ENCODE assay signal across 19 cellular contexts in genomic region chr11:77884186-77884828, GRCh38.
DNase-seq lines count a peak whose midpoint lies in the region; ATAC-seq, FAIRE-seq and TF ChIP-seq lines count a peak whose summit lies in the region.
"Had no signal": no experiment of that assay in that cellular context is flagged by ENCODE, and none has a peak within 500 bp of the region (broad histone marks: within the 10 kb centered on the region; RNA-seq: fewer than 3 reads in every experiment).

No MANE protein-coding gene starts in this region.

- H2BK12ac ChIP-seq in trophoblast cell (ENCODE audit: low read length): no peak overlapping the region

- peak overlapping the region; percentile 63 for H3K27ac Mint-ChIP-seq in T-helper 17 cell
- H3K27ac Mint-ChIP-seq: activated naive CD4-positive, alpha-beta T cell treated with anti-CD3 and anti-CD28 coated beads, Interleukin-2, amount 10 ng/mL, durations not matched to agents 7 days and 5 days; CD4-positive, CD25-positive, alpha-beta regulatory T cell; neural progenitor cell had no signal

- H3K4ac ChIP-seq in trophoblast cell (ENCODE audit: low read depth, low read length): no peak overlapping the region

- WGBS in trophoblast cell (ENCODE audit: extremely low coverage, insufficient coverage, insufficient read length): no CpG with 5 or more reads among the region's 6 CpGs

- peak; percentile 69 for DNase-seq in GM04503 (ENCODE audit: low read depth)
- no peak for DNase-seq in T-helper 17 cell
- peak; percentile 77 to 92 for DNase-seq in fibroblast of lung (ENCODE audit: low read depth in 2 of 2)
- DNase-seq in trophoblast cell: peak; percentile 64 to 91
- no peak for DNase-seq in frontal cortex (ENCODE audit: low spot score in 2 of 2)
- DNase-seq in activated CD4-positive, alpha-beta T cell treated with anti-CD3 and anti-CD28 coated beads, Interleukin-2, amount 50 U/mL, for 48 hours: no peak
- DNase-seq in NCI-H2227 treated with DMSO at 0.1 percent for 48 hours (lab: John Stamatoyannopoulos, UW): no peak
- DNase-seq: activated CD8-positive, alpha-beta memory T cell treated with anti-CD3 and anti-CD28 coated beads, Interleukin-2, amount 50 U/mL, for 48 hours; activated naive CD4-positive, alpha-beta T cell treated with anti-CD3 and anti-CD28 coated beads, Interleukin-2, amount 10 ng/mL, durations not matched to agents 7 days and 5 days; CD4-positive, CD25-positive, alpha-beta regulatory T cell; DND-41; effector CD8-positive, alpha-beta T cell; gastrocnemius medialis; NCI-H1436 treated with DMSO at 0.1 percent for 48 hours; NK-92 treated with Interleukin-12 subunit alpha and Interleukin-12 subunit beta, amount 100 ng/mL, for 24 hours; stimulated activated CD4-positive, alpha-beta T cell treated with anti-CD3 and anti-CD28 coated beads, Interleukin-1b, Interleukin-23, amount 100 ng/mL, for 48 hours had no signal

- H3K79me1 ChIP-seq in trophoblast cell (ENCODE audit: low read length): no peaks in the 10 kb centered on the region

- no peak overlapping the region for H2AFZ ChIP-seq in fibroblast of lung (ENCODE audit: low read length)
- no peak overlapping the region for H2AFZ ChIP-seq in trophoblast cell (ENCODE audit: insufficient read depth, low read length, poor library complexity)
- H2AFZ ChIP-seq: neural progenitor cell had no signal

- H3K36me3 ChIP-seq in fibroblast of lung (ENCODE audit: control insufficient read depth, insufficient read depth, low read length) (peaks cover 2% of the 10 kb centered on the region), trophoblast cell (ENCODE audit: control insufficient read depth in 1 of 2, insufficient read depth in 2 of 2, low read length in 2 of 2) (peaks cover 10 to 24% of the 10 kb centered on the region in 2 experiments)
- H3K36me3 ChIP-seq: neural progenitor cell had no signal

- H3K4me3 ChIP-seq in fibroblast of lung (replicated peaks in 1 of 4; ENCODE audit: control extremely low read depth in 1 of 4, insufficient read depth in 1 of 4, low read depth in 3 of 4, low read length in 4 of 4) (no peak overlapping the region), trophoblast cell (ENCODE audit: low read depth, low read length) (no peak overlapping the region)
- H3K4me3 ChIP-seq: cardiac muscle cell, gastrocnemius medialis, neural progenitor cell, right atrium auricular region had no signal

- no peak overlapping the region for H4K12ac ChIP-seq in trophoblast cell (ENCODE audit: low read depth, low read length)

- H3K27me3 ChIP-seq in fibroblast of lung (ENCODE audit: control insufficient read depth, insufficient read depth, low read length) (no peaks in the 10 kb centered on the region), trophoblast cell (ENCODE audit: insufficient read depth, low read length) (no peaks in the 10 kb centered on the region)
- H3K27me3 ChIP-seq: cardiac muscle cell, gastrocnemius medialis, neural progenitor cell, right atrium auricular region had no signal

- ATAC-seq in T-helper 17 cell: no peak
- ATAC-seq: gastrocnemius medialis had no signal

- H4K8ac ChIP-seq in trophoblast cell (ENCODE audit: low read depth, low read length): no peak overlapping the region

- H3K4me2 ChIP-seq in fibroblast of lung (ENCODE audit: extremely low read depth, insufficient read depth, low read length) (no peak overlapping the region), trophoblast cell (ENCODE audit: low read length) (no peak overlapping the region)
- H3K4me2 ChIP-seq: neural progenitor cell had no signal

- H3K4me3 Mint-ChIP-seq in T-helper 17 cell: no peak overlapping the region
- H3K4me3 Mint-ChIP-seq: activated naive CD4-positive, alpha-beta T cell treated with anti-CD3 and anti-CD28 coated beads, Interleukin-2, amount 10 ng/mL, durations not matched to agents 7 days and 5 days; CD4-positive, CD25-positive, alpha-beta regulatory T cell; neural progenitor cell had no signal

- peaks cover 6% of the 10 kb centered on the region for H3K36me3 Mint-ChIP-seq in T-helper 17 cell (ENCODE audit: low read depth)

- FAIRE-seq in frontal cortex (lab: Jason Lieb, UNC): no peak

- H3K14ac ChIP-seq in trophoblast cell (ENCODE audit: low read length): no peak overlapping the region

- no peak overlapping the region for H3K23ac ChIP-seq in trophoblast cell (ENCODE audit: low read length)

- peaks cover 10% of the 10 kb centered on the region for H3K4me1 Mint-ChIP-seq in T-helper 17 cell
- H3K4me1 Mint-ChIP-seq: neural progenitor cell had no signal

- no peak for TF ChIP-seq CTCF in fibroblast of lung (conservative IDR thresholded peaks at IDR 0.05 in 1 of 2, IDR thresholded peaks at IDR 0.05 in 1 of 2; ENCODE audit: low read depth in 1 of 2, low read length in 2 of 2)

- H3K79me2 ChIP-seq in fibroblast of lung (ENCODE audit: control insufficient read depth, insufficient read depth, low read length) (no peaks in the 10 kb centered on the region), trophoblast cell (ENCODE audit: control insufficient read depth, insufficient read depth, low read length, poor library complexity) (no peaks in the 10 kb centered on the region)

- H3K27ac ChIP-seq in fibroblast of lung (ENCODE audit: insufficient read depth, low read length): no peak overlapping the region
- no peak overlapping the region for H3K27ac ChIP-seq in trophoblast cell (ENCODE audit: low read depth, low read length)
- H3K27ac ChIP-seq: cardiac muscle cell, gastrocnemius medialis, neural progenitor cell, right atrium auricular region had no signal

- no peak overlapping the region for H2AK5ac ChIP-seq in trophoblast cell (ENCODE audit: low read length)

- H3K4me1 ChIP-seq in fibroblast of lung (ENCODE audit: control insufficient read depth, extremely low read depth, insufficient read depth, low read length): peaks cover 2% of the 10 kb centered on the region
- no peaks in the 10 kb centered on the region for H3K4me1 ChIP-seq in trophoblast cell (ENCODE audit: control insufficient read depth in 1 of 2, insufficient read depth in 2 of 2, low read length in 2 of 2)
- H3K4me1 ChIP-seq: gastrocnemius medialis, neural progenitor cell, right atrium auricular region had no signal

- H3K9ac ChIP-seq in fibroblast of lung (ENCODE audit: insufficient read depth, low read length) (no peak overlapping the region), trophoblast cell (ENCODE audit: low read length) (no peak overlapping the region)
- H3K9ac ChIP-seq: neural progenitor cell had no signal

- H2BK120ac ChIP-seq in trophoblast cell (ENCODE audit: insufficient read depth, low read length, poor library complexity): no peak overlapping the region

- H4K20me1 ChIP-seq in fibroblast of lung (ENCODE audit: control insufficient read depth, extremely low read depth, insufficient read depth, low read length): no peaks in the 10 kb centered on the region

- no peak overlapping the region for H2BK5ac ChIP-seq in trophoblast cell (ENCODE audit: low read depth, low read length, poor library complexity)

- H3K18ac ChIP-seq in trophoblast cell (ENCODE audit: low read length): no peak overlapping the region

- H3K9me3 ChIP-seq in T-helper 17 cell (ENCODE audit: control insufficient read depth, low read length, poor library complexity, severe bottlenecking): no peaks in the 10 kb centered on the region
- no peaks in the 10 kb centered on the region for H3K9me3 ChIP-seq in fibroblast of lung (ENCODE audit: control insufficient read depth, insufficient read depth, low read depth, low read length)
- peaks cover 2% of the 10 kb centered on the region for H3K9me3 ChIP-seq in trophoblast cell (ENCODE audit: insufficient read depth, low read depth, low read length)
- H3K9me3 ChIP-seq: gastrocnemius medialis, right atrium auricular region had no signal

- H4K91ac ChIP-seq in trophoblast cell (ENCODE audit: low read depth, low read length): no peak overlapping the region

- H3K27me3 Mint-ChIP-seq in T-helper 17 cell: no peaks in the 10 kb centered on the region
- H3K27me3 Mint-ChIP-seq: activated naive CD4-positive, alpha-beta T cell treated with anti-CD3 and anti-CD28 coated beads, Interleukin-2, amount 10 ng/mL, durations not matched to agents 7 days and 5 days; CD4-positive, CD25-positive, alpha-beta regulatory T cell had no signal

Comparison
In these comparisons a context has a peak if more than half of its experiments do, and no peak if none do; other contexts are left out.
1. DNase-seq: peak in GM04503 (single experiment), fibroblast of lung (2 of 2) and trophoblast cell (2 of 2); none in T-helper 17 cell (0 of 3), frontal cortex (0 of 2), activated CD4-positive, alpha-beta T cell treated with anti-CD3 and anti-CD28 coated beads, Interleukin-2, amount 50 U/mL, for 48 hours (0 of 2) and NCI-H2227 treated with DMSO at 0.1 percent for 48 hours (single experiment).